1 cellular context compared by ENCODE assay signal in the genomic region with DNA sequence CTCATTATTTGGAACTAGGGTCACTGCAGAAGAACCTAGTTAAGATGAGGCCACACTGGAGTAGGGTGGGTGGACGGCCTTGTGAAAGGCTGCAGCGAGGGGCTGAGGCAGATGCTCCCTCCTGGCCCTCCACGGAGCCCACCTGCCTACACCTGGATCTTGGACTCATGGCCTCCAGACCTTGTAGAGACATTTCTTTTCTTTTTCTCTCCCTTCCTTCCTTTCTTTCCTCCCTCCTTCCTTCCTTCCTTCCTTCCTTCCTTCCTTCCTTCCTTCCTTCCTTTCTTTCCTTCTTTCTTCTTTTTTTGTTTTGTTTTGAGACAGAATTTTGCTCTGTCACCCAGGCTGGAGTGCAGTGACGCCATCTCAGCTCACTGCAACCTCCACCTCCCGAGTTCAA.
TF ChIP-seq lines count a peak whose summit lies in the region.

No MANE protein-coding gene starts in this region.

TF ChIP-seq in GM23338, 12 proteins besides CTCF, POLR2A, EP300 and RAD21 (continued from another document):
- no peak for TF ChIP-seq EZH2phosphoT487 (IDR thresholded peaks at IDR 0.05; ENCODE audit: unreplicated experiment)
- no peak for TF ChIP-seq POLR2AphosphoS5 (IDR thresholded peaks at IDR 0.05; ENCODE audit: low read depth)
- no peak for TF ChIP-seq EZH2 (IDR thresholded peaks at IDR 0.05; ENCODE audit: low read depth, unreplicated experiment)
